10 cellular contexts compared by ENCODE assay signal in genomic region chr3:66115858-66116654, GRCh38.
DNase-seq lines count a peak whose midpoint lies in the region; ATAC-seq and TF ChIP-seq lines count a peak whose summit lies in the region.
"Had no signal": no experiment of that assay in that cellular context is flagged by ENCODE, and none has a peak within 500 bp of the region (broad histone marks: within the 10 kb centered on the region; RNA-seq: fewer than 3 reads in every experiment).

No MANE protein-coding gene starts in this region.

- H3K27ac ChIP-seq in RWPE2 (ENCODE audit: poor library complexity, severe bottlenecking) (peak overlapping the region; percentile 82), neural progenitor cell (no peak overlapping the region)

- no peak overlapping the region for H3K9ac ChIP-seq in neural progenitor cell

- no peaks in the 10 kb centered on the region for H4K20me1 ChIP-seq in neural progenitor cell (ENCODE audit: low read depth)

- DNase-seq in AG10803 (ENCODE audit: low read depth) (peak; percentile 98), RWPE2 (ENCODE audit: low spot score) (peak; percentile 71), fibroblast of pulmonary artery (ENCODE audit: low read depth) (peak; percentile 98), neural progenitor cell (ENCODE audit: low spot score) (peak; percentile 24), NCI-H345 (lab: John Stamatoyannopoulos, UW) (no peak), D341Med (ENCODE audit: low spot score) (no peak), globus pallidus (ENCODE audit: low spot score) (no peak)
- DNase-seq: activated naive CD8-positive, alpha-beta T cell treated with anti-CD3 and anti-CD28 coated beads, Interleukin-2, amount 10 ng/mL, durations not matched to agents 7 days and 5 days; stimulated activated CD4-positive, alpha-beta T cell treated with anti-CD3 and anti-CD28 coated beads, Interleukin-15, amount 100 ng/mL, for 24 hours had no signal

- H3K4me1 ChIP-seq in RWPE2 (ENCODE audit: insufficient read depth, poor library complexity, severe bottlenecking), result peaks cover 18% of the 10 kb centered on the region
- peaks cover 7% of the 10 kb centered on the region for H3K4me1 ChIP-seq in neural progenitor cell

- H3K27me3 ChIP-seq in RWPE2 (ENCODE audit: insufficient read depth, poor library complexity, severe bottlenecking) (no peaks in the 10 kb centered on the region), neural progenitor cell (no peaks in the 10 kb centered on the region)

- H2AFZ ChIP-seq in neural progenitor cell (replicated peaks), result no peak overlapping the region

- no peaks in the 10 kb centered on the region for H3K36me3 Mint-ChIP-seq in neural progenitor cell
- H3K36me3 Mint-ChIP-seq: activated naive CD8-positive, alpha-beta T cell treated with anti-CD3 and anti-CD28 coated beads, Interleukin-2, amount 10 ng/mL, durations not matched to agents 7 days and 5 days had no signal

- H3F3A ChIP-seq in neural progenitor cell (ENCODE audit: low read depth), result no peaks in the 10 kb centered on the region

- no peaks in the 10 kb centered on the region for H3K9me3 Mint-ChIP-seq in neural progenitor cell
- H3K9me3 Mint-ChIP-seq: activated naive CD8-positive, alpha-beta T cell treated with anti-CD3 and anti-CD28 coated beads, Interleukin-2, amount 10 ng/mL, durations not matched to agents 7 days and 5 days had no signal

- no peak overlapping the region for H3K4me2 ChIP-seq in neural progenitor cell

- H3K9me3 ChIP-seq in RWPE2 (ENCODE audit: severe bottlenecking) (no peaks in the 10 kb centered on the region), neural progenitor cell (ENCODE audit: low read depth) (no peaks in the 10 kb centered on the region)

- no peaks in the 10 kb centered on the region for H3K27me3 Mint-ChIP-seq in neural progenitor cell (ENCODE audit: insufficient read depth, low read depth)
- H3K27me3 Mint-ChIP-seq: activated naive CD8-positive, alpha-beta T cell treated with anti-CD3 and anti-CD28 coated beads, Interleukin-2, amount 10 ng/mL, durations not matched to agents 7 days and 5 days had no signal

- H3K27ac Mint-ChIP-seq in neural progenitor cell, result no peak overlapping the region
- H3K27ac Mint-ChIP-seq: activated naive CD8-positive, alpha-beta T cell treated with anti-CD3 and anti-CD28 coated beads, Interleukin-2, amount 10 ng/mL, durations not matched to agents 7 days and 5 days had no signal

- H3K36me3 ChIP-seq in RWPE2 (ENCODE audit: low read depth) (no peaks in the 10 kb centered on the region), neural progenitor cell (no peaks in the 10 kb centered on the region)

- TF ChIP-seq CTCF in AG10803 (conservative IDR thresholded peaks at IDR 0.05; ENCODE audit: low read length), result no peak
- TF ChIP-seq CTCF in RWPE2 (IDR thresholded peaks at IDR 0.05; ENCODE audit: poor library complexity, severe bottlenecking), result no peak
- TF ChIP-seq CTCF in fibroblast of pulmonary artery (IDR thresholded peaks at IDR 0.05; ENCODE audit: low read length, missing control alignments), result no peak
- no peak for TF ChIP-seq CTCF in neural progenitor cell (IDR thresholded peaks at IDR 0.05)

- peaks cover 9% of the 10 kb centered on the region for H3K4me1 Mint-ChIP-seq in neural progenitor cell
- H3K4me1 Mint-ChIP-seq: activated naive CD8-positive, alpha-beta T cell treated with anti-CD3 and anti-CD28 coated beads, Interleukin-2, amount 10 ng/mL, durations not matched to agents 7 days and 5 days had no signal

- ATAC-seq in RWPE2 (ENCODE audit: low read depth) (peak; percentile 95), GM19395 (IDR thresholded peaks at IDR 0.05; ENCODE audit: unreplicated experiment) (no peak)

- no peak overlapping the region for H3K4me3 Mint-ChIP-seq in neural progenitor cell
- H3K4me3 Mint-ChIP-seq: activated naive CD8-positive, alpha-beta T cell treated with anti-CD3 and anti-CD28 coated beads, Interleukin-2, amount 10 ng/mL, durations not matched to agents 7 days and 5 days had no signal

- no peak overlapping the region for H3K4me3 ChIP-seq in AG10803 (ENCODE audit: low read length)
- H3K4me3 ChIP-seq in RWPE2 (ENCODE audit: severe bottlenecking), result no peak overlapping the region
- H3K4me3 ChIP-seq in fibroblast of pulmonary artery (replicated peaks; ENCODE audit: low read depth, low read length), result no peak overlapping the region
- H3K4me3 ChIP-seq in neural progenitor cell, result no peak overlapping the region

- H3K79me2 ChIP-seq in neural progenitor cell (ENCODE audit: low read depth), result no peaks in the 10 kb centered on the region

Comparison
In these comparisons a context has a peak if more than half of its experiments do, and no peak if none do; other contexts are left out.
1. DNase-seq: peak in AG10803 (single experiment), RWPE2 (single experiment), fibroblast of pulmonary artery (single experiment) and neural progenitor cell (single experiment); none in NCI-H345 (single experiment), D341Med (single experiment) and globus pallidus (single experiment).